Comparison of ENCODE assay signal across 27 cellular contexts in the genomic region with DNA sequence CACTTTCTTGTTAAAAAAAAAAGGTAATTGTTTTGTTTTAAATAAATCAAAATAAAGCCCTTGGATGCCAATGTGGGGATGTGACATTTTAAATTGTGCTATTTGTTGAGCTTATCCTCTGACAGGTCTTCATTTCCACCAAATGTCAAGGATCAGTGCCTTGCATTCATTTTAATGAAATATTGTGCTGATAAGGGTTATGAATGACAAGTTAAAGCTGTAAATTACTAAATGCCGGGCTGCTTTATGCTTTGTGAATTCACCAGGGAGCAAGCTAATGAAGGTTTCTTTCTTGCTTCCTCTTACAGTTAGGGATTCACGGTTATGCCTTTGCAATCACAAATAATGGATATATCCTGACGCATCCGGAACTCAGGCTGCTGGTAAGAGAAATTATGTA.
"Had no signal": no experiment of that assay in that cellular context is flagged by ENCODE, and none has a peak within 500 bp of the region (broad histone marks: within the 10 kb centered on the region; RNA-seq: fewer than 3 reads in every experiment).

No MANE protein-coding gene starts in this region.

- H3K4me1 ChIP-seq: heart left ventricle, parathyroid adenoma, spleen, suprapubic skin, tibial artery, upper lobe of right lung had no signal

- FAIRE-seq: bronchial epithelial cell, kidney had no signal

- H3K27me3 ChIP-seq: heart left ventricle, neural progenitor cell, spleen, suprapubic skin, tibial artery, upper lobe of right lung had no signal

- DNase-seq: activated CD4-positive, alpha-beta T cell treated with anti-CD3 and anti-CD28 coated beads for 36 hours; activated CD4-positive, CD25-positive, alpha-beta regulatory T cell; activated CD8-positive, alpha-beta memory T cell treated with anti-CD3 and anti-CD28 coated beads, Interleukin-2, amount 10 ng/mL, durations not matched to agents 7 days and 5 days; activated CD8-positive, alpha-beta T cell treated with anti-CD3 and anti-CD28 coated beads, Interleukin-2, amount 10 ng/mL, durations not matched to agents 7 days and 5 days; activated naive CD4-positive, alpha-beta T cell; activated T-cell treated with anti-CD3 and anti-CD28 coated beads, Interleukin-2, amount 50 U/mL, for 48 hours; anterior cingulate cortex; endodermal cell; foreskin fibroblast; heart left ventricle; hypothalamus; immature natural killer cell; kidney; left colon; midbrain; naive thymus-derived CD8-positive, alpha-beta T cell; occipital lobe; right cardiac atrium; spleen; stimulated activated naive CD4-positive, alpha-beta T cell; T1000; tibial artery; upper lobe of right lung had no signal

- H3K27ac ChIP-seq: heart left ventricle, neural progenitor cell, parathyroid adenoma, spleen, suprapubic skin, tibial artery, upper lobe of right lung had no signal

- H3K36me3 ChIP-seq: heart left ventricle, neural progenitor cell, spleen, suprapubic skin, tibial artery, upper lobe of right lung had no signal

- H3K9me3 ChIP-seq: heart left ventricle, spleen, suprapubic skin, tibial artery, upper lobe of right lung had no signal

- H3K4me3 ChIP-seq: heart left ventricle, neural progenitor cell, spleen, suprapubic skin, tibial artery, upper lobe of right lung had no signal
